1 cellular context compared by ENCODE assay signal in genomic region chr3:126934149-126934548, GRCh38.
TF ChIP-seq lines count a peak whose summit lies in the region.

No MANE protein-coding gene starts in this region.

TF ChIP-seq in IMR-90, 13 proteins besides CTCF, POLR2A, EP300 and RAD21 (continued from another document):
- TF ChIP-seq ELK1 (IDR thresholded peaks at IDR 0.05; ENCODE audit: borderline replicate concordance, low read depth, low read length), result no peak
- no peak for TF ChIP-seq CHD1 (IDR thresholded peaks at IDR 0.05; ENCODE audit: low read depth, low read length)
- no peak for TF ChIP-seq USF2 (IDR thresholded peaks at IDR 0.05; ENCODE audit: low read depth, low read length)
- TF ChIP-seq CEBPB (IDR thresholded peaks at IDR 0.05; ENCODE audit: low read depth, low read length), result no peak
- no peak for TF ChIP-seq RCOR1 (IDR thresholded peaks at IDR 0.05; ENCODE audit: insufficient replicate concordance, low read length)
- TF ChIP-seq BHLHE40 (IDR thresholded peaks at IDR 0.05; ENCODE audit: low read depth, low read length), result no peak
- no peak for TF ChIP-seq NFE2L2 (IDR thresholded peaks at IDR 0.05; ENCODE audit: low read depth, low read length)
- TF ChIP-seq MAZ (IDR thresholded peaks at IDR 0.05; ENCODE audit: borderline replicate concordance, low read depth, low read length), result no peak
- TF ChIP-seq RFX5 (IDR thresholded peaks at IDR 0.05; ENCODE audit: low read depth, low read length), result no peak
- TF ChIP-seq MAFK (IDR thresholded peaks at IDR 0.05; ENCODE audit: low read depth, low read length), result no peak
- TF ChIP-seq SMC3 (IDR thresholded peaks at IDR 0.05; ENCODE audit: low read depth, low read length), result no peak
- TF ChIP-seq MXI1 (IDR thresholded peaks at IDR 0.05; ENCODE audit: borderline replicate concordance, low read depth, low read length), result no peak
